In genomic region chr3:37163262-37164020, GRCh38 we compare ENCODE assay signal across 9 cellular contexts. TPM values are rescaled to one million over a fixed set of nuclear protein-coding genes. Genes with fewer than 3 reads are reported as not detected.
A peak's percentile ranks its signal among the peaks of the same experiment; 100 is the strongest.
DNase-seq lines count a peak whose midpoint lies in the region; ATAC-seq lines count a peak whose summit lies in the region.
"Had no signal": no experiment of that assay in that cellular context is flagged by ENCODE, and none has a peak within 500 bp of the region (broad histone marks: within the 10 kb centered on the region; RNA-seq: fewer than 3 reads in every experiment).

No MANE protein-coding gene starts in this region.

- peaks cover 23% of the 10 kb centered on the region for H3K4me1 Mint-ChIP-seq in activated T-helper 17 cell treated with anti-CD3 and anti-CD28 coated beads, Interleukin-2, amount 50 U/mL, for 72 hours
- peaks cover 9 to 30% (median 24%) of the 10 kb centered on the region in 4 donors for H3K4me1 Mint-ChIP-seq in naive thymus-derived CD8-positive, alpha-beta T cell

- ATAC-seq in GM18517 (IDR thresholded peaks at IDR 0.05; ENCODE audit: unreplicated experiment) (peak; percentile 43), HG02885 (IDR thresholded peaks at IDR 0.05; ENCODE audit: poor library complexity, unreplicated experiment) (peak; percentile 50)
- peak; percentile 83 for ATAC-seq in activated T-helper 17 cell treated with anti-CD3 and anti-CD28 coated beads, Interleukin-2, amount 50 U/mL, for 72 hours (replicated peaks)
- no peak for ATAC-seq in naive thymus-derived CD8-positive, alpha-beta T cell

- H3K27me3 Mint-ChIP-seq in activated T-helper 17 cell treated with anti-CD3 and anti-CD28 coated beads, Interleukin-2, amount 50 U/mL, for 72 hours: no peaks in the 10 kb centered on the region
- H3K27me3 Mint-ChIP-seq in naive thymus-derived CD8-positive, alpha-beta T cell: no peaks in the 10 kb centered on the region

- peaks cover 59% of the 10 kb centered on the region for H3K36me3 Mint-ChIP-seq in activated T-helper 17 cell treated with anti-CD3 and anti-CD28 coated beads, Interleukin-2, amount 50 U/mL, for 72 hours (ENCODE audit: low read depth)
- peaks cover 0 to 41% (median 16%) of the 10 kb centered on the region in 3 donors for H3K36me3 Mint-ChIP-seq in naive thymus-derived CD8-positive, alpha-beta T cell

- H3K4me3 Mint-ChIP-seq in activated T-helper 17 cell treated with anti-CD3 and anti-CD28 coated beads, Interleukin-2, amount 50 U/mL, for 72 hours: peak overlapping the region; percentile 58
- H3K4me3 Mint-ChIP-seq in naive thymus-derived CD8-positive, alpha-beta T cell: no peak overlapping the region

- H3K27ac Mint-ChIP-seq in activated T-helper 17 cell treated with anti-CD3 and anti-CD28 coated beads, Interleukin-2, amount 50 U/mL, for 72 hours: peak overlapping the region; percentile 86
- peak overlapping the region in 7 of 10 donors; percentile 16 to 78 (median 55) for H3K27ac Mint-ChIP-seq in naive thymus-derived CD8-positive, alpha-beta T cell

- intact Hi-C loops in posterior cingulate gyrus (cut with DNase I): no loop called here

- POLR2A ChIA-PET in naive thymus-derived CD8-positive, alpha-beta T cell (lab: Charles Lee): no interaction called here

- no peaks in the 10 kb centered on the region for H3K9me3 Mint-ChIP-seq in activated T-helper 17 cell treated with anti-CD3 and anti-CD28 coated beads, Interleukin-2, amount 50 U/mL, for 72 hours
- no peaks in the 10 kb centered on the region for H3K9me3 Mint-ChIP-seq in naive thymus-derived CD8-positive, alpha-beta T cell

- no peak for DNase-seq in naive thymus-derived CD8-positive, alpha-beta T cell
- DNase-seq in mucosa of gallbladder (ENCODE audit: low spot score): no peak
- DNase-seq in posterior cingulate gyrus: no peak
- no peak for DNase-seq in LoVo (ENCODE audit: low spot score)
- no peak for DNase-seq in nucleus accumbens (lab: John Stamatoyannopoulos, UW)
- DNase-seq: NCI-H2171 had no signal

RNA-seq across cellular contexts. Expression of gene LRRFIP2, which starts 10.9 kb away (rescaled TPM):
- total RNA-seq in activated T-helper 17 cell treated with anti-CD3 and anti-CD28 coated beads, Interleukin-2, amount 50 U/mL, for 72 hours: 10 to 100 TPM; 36.6 to 41.3 TPM
- 10 to 100 TPM; 33.0 to 34.0 TPM for total RNA-seq in naive thymus-derived CD8-positive, alpha-beta T cell
- polyA plus RNA-seq in naive thymus-derived CD8-positive, alpha-beta T cell: 10 to 100 TPM; 11.2 to 14.6 (median 12.3) TPM
- total RNA-seq in mucosa of gallbladder: 54.0 TPM

Comparison
In these comparisons a context has a peak if more than half of its experiments do, and no peak if none do; other contexts are left out.
1. ATAC-seq: peak in GM18517 (single experiment), HG02885 (single experiment) and activated T-helper 17 cell treated with anti-CD3 and anti-CD28 coated beads, Interleukin-2, amount 50 U/mL, for 72 hours (single experiment); none in naive thymus-derived CD8-positive, alpha-beta T cell (0 of 2).